ENCODE assay signal across 8 cellular contexts in genomic region chr10:16817125-16818019, GRCh38. TPM values are rescaled to one million over a fixed set of nuclear protein-coding genes. Genes with fewer than 3 reads are reported as not detected.
DNase-seq lines count a peak whose midpoint lies in the region; TF ChIP-seq lines count a peak whose summit lies in the region.

TSS of gene RSU1 (minus strand) at chr10:16817424. CDS start at chr10:16817081, 343 bp downstream.

- peak within 1 kb of the TSS; percentile 74 for H2AFZ ChIP-seq in neuron (ENCODE audit: low read depth, low read length)

- H3K4me3 ChIP-seq in HFF-Myc (replicated peaks; ENCODE audit: low read depth, low read length) = peak within 1 kb of the TSS; percentile 83
- H3K4me3 ChIP-seq in neuron (ENCODE audit: low read length) = peak within 1 kb of the TSS; percentile 65
- H3K4me3 ChIP-seq in subcutaneous abdominal adipose tissue (ENCODE audit: low read depth in 1 of 5, low read length in 5 of 5) = peak within 1 kb of the TSS; percentile 89 to 96 (median 94)

- H3K9ac ChIP-seq in subcutaneous abdominal adipose tissue (ENCODE audit: low read length in 5 of 5) = peak within 1 kb of the TSS; percentile 17 to 85 (median 82)

- H3K4me3 Mint-ChIP-seq in activated naive CD4-positive, alpha-beta T cell treated with anti-CD3 and anti-CD28 coated beads for 36 hours = peak within 1 kb of the TSS; percentile 89

- peaks cover 23% of the 10 kb centered on the region for H3K4me1 Mint-ChIP-seq in activated naive CD4-positive, alpha-beta T cell treated with anti-CD3 and anti-CD28 coated beads for 36 hours (ENCODE audit: low read depth)

- intact Hi-C loops in activated naive CD4-positive, alpha-beta T cell treated with anti-CD3 and anti-CD28 coated beads for 36 hours (cut with micrococcal nuclease) = loop anchor here (1.0 to 10.0 kb wide), 12 partner anchors 30 to 1837 kb away; partner anchors contain the start of genes ARL5B, MINDY3, NSUN6 and TRDMT1

- H3K9me3 ChIP-seq in neuron (ENCODE audit: low read length) (peaks cover 6% of the 10 kb centered on the region), subcutaneous abdominal adipose tissue (ENCODE audit: control insufficient read depth in 5 of 5, low read length in 5 of 5) (peaks cover 0 to 4% (median 0%) of the 10 kb centered on the region in 5 donors)

- H3K4me1 ChIP-seq in neuron (ENCODE audit: insufficient read depth, low read length) (peaks cover 12% of the 10 kb centered on the region), subcutaneous abdominal adipose tissue (ENCODE audit: control insufficient read depth in 5 of 5, insufficient read depth in 5 of 5, low read length in 5 of 5) (peaks cover 6 to 37% (median 30%) of the 10 kb centered on the region in 5 donors)

- DNase-seq in GM03348 (ENCODE audit: low spot score) = peak; percentile 98
- peak; percentile 98 for DNase-seq in HFF-Myc (ENCODE audit: extremely low read depth, low read depth)
- peak; percentile 100 for DNase-seq in NAMALWA (ENCODE audit: low spot score)
- peak; percentile 99 for DNase-seq in SK-N-DZ (ENCODE audit: low spot score)
- DNase-seq in activated naive CD4-positive, alpha-beta T cell treated with anti-CD3 and anti-CD28 coated beads for 36 hours = peak; percentile 100
- peak; percentile 100 for DNase-seq in foreskin melanocyte

- no peaks in the 10 kb centered on the region for H3K36me3 ChIP-seq in neuron (ENCODE audit: insufficient read depth, low read length)
- H3K36me3 ChIP-seq in subcutaneous abdominal adipose tissue (ENCODE audit: control insufficient read depth in 5 of 5, insufficient read depth in 5 of 5, low read length in 5 of 5) = peaks cover 0 to 4% (median 0%) of the 10 kb centered on the region in 5 donors

- H3K27ac ChIP-seq in subcutaneous abdominal adipose tissue (ENCODE audit: low read depth, low read length) = peak within 1 kb of the TSS; percentile 96

- H3K27ac Mint-ChIP-seq in activated naive CD4-positive, alpha-beta T cell treated with anti-CD3 and anti-CD28 coated beads for 36 hours = peak within 1 kb of the TSS; percentile 90

- no peak for TF ChIP-seq CTCF in HFF-Myc (IDR thresholded peaks at IDR 0.05; ENCODE audit: low read depth, low read length, missing control alignments)

- H3K27me3 ChIP-seq in neuron (ENCODE audit: insufficient read depth, low read length) (no peaks in the 10 kb centered on the region), subcutaneous abdominal adipose tissue (ENCODE audit: control insufficient read depth in 5 of 5, insufficient read depth in 4 of 5, low read length in 5 of 5) (no peaks in the 10 kb centered on the region)

- H3K27me3 Mint-ChIP-seq in activated naive CD4-positive, alpha-beta T cell treated with anti-CD3 and anti-CD28 coated beads for 36 hours (ENCODE audit: low read depth) = no peaks in the 10 kb centered on the region

- CTCF ChIA-PET in activated naive CD4-positive, alpha-beta T cell treated with anti-CD3 and anti-CD28 coated beads for 36 hours (lab: Charles Lee) = interaction anchor here (0.6 to 1.2 kb wide), 4 partner anchors 11 to 975 kb away, joined by 3 to 7 read pairs (median 4); no protein-coding TSS in a partner anchor

- H3K9me3 Mint-ChIP-seq in activated naive CD4-positive, alpha-beta T cell treated with anti-CD3 and anti-CD28 coated beads for 36 hours = peaks cover 8% of the 10 kb centered on the region

- peaks cover 15% of the 10 kb centered on the region for H3K36me3 Mint-ChIP-seq in activated naive CD4-positive, alpha-beta T cell treated with anti-CD3 and anti-CD28 coated beads for 36 hours (ENCODE audit: low read depth)

RNA-seq across cellular contexts. Expression of gene RSU1, which starts in this region (rescaled TPM):
- 36.9 and 37.8 TPM in 2 replicates for polyA plus RNA-seq in SK-N-DZ (2014; cell fraction: cytosol; rRNA removed)
- 17.5 and 18.9 TPM in 2 replicates for polyA plus RNA-seq in SK-N-DZ (2014; cell fraction: nucleus; rRNA removed)
- total RNA-seq in activated naive CD4-positive, alpha-beta T cell treated with anti-CD3 and anti-CD28 coated beads for 36 hours = 10 to 100 TPM; 43.4 to 45.1 TPM

Comparison
In these comparisons a context has a peak if more than half of its experiments do, and no peak if none do; other contexts are left out.
1. Peak in every context shown above with its lines: DNase-seq, H3K4me3 ChIP-seq and H3K27ac ChIP-seq.